Comparison of ENCODE assay signal across 8 cellular contexts in the genomic region with DNA sequence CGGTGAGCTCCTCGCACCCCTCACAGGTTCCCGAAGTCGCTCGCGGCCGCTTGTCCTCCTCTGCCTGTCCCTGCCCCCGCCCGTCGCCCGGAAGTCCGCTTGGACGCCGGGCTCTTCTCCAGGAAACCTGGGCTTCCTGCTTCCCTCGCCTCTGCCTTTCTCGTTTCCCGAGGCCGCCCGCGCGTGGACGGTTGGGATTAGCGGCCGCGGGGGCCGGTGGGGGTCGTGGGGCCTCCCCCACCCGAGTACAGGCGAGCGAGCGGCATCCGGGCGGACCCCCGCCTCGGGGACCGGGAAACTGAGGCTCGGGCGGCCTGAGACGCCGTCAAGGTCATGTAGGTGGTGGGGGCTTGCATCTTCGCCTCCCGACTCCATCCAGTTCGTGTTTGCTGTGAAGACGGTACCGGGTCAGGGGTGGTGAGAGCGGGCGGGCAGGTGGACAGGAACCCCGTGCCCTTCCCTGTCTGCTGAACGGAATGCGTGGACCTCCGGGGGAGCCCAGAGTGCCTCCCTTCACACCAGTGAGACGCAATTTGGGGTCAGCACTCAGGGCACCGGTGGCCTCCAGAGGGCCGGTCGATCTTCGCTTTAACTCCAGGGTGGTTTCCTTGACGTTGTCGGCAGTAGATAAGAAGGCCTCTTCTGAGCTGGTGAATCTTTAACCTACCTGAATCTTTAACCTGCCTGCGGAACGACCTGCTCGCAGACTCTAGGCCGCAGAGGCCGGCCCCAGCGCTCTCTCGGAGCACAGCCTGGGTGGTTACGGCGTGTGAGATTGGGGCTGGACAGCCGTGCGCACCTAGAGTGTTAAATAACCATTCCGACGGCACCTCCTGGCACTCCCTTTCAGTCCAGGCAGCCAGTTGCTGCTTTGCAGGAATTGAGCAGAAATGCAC. TPM values are rescaled to one million over a fixed set of nuclear protein-coding genes. Genes with fewer than 3 reads are reported as not detected.
DNase-seq lines count a peak whose midpoint lies in the region; ATAC-seq and TF ChIP-seq lines count a peak whose summit lies in the region.

No MANE protein-coding gene starts in this region.

- peak; percentile 24 for ATAC-seq in HG03064 (IDR thresholded peaks at IDR 0.05; ENCODE audit: low read depth, unreplicated experiment)
- ATAC-seq in natural killer cell treated with Interleukin-12 subunit alpha and Interleukin-12 subunit beta and Interleukin-15 and Interleukin-18, amount 100 ng/mL, for 72 hours, result peak in 1 of 2 donors; percentile 34

- no peaks in the 10 kb centered on the region for H3K27me3 Mint-ChIP-seq in activated CD4-positive, alpha-beta T cell treated with anti-CD3 and anti-CD28 coated beads, Interleukin-2, amount 10 ng/mL, durations not matched to agents 24 days and 14 days
- H3K27me3 Mint-ChIP-seq in natural killer cell treated with Interleukin-12 subunit alpha and Interleukin-12 subunit beta and Interleukin-15 and Interleukin-18, amount 100 ng/mL, for 72 hours, result no peaks in the 10 kb centered on the region

- TF ChIP-seq POLR2A in erythroblast (IDR thresholded peaks at IDR 0.05; ENCODE audit: low read length), result no peak

- H3K9me3 Mint-ChIP-seq in activated CD4-positive, alpha-beta T cell treated with anti-CD3 and anti-CD28 coated beads, Interleukin-2, amount 10 ng/mL, durations not matched to agents 24 days and 14 days, result no peaks in the 10 kb centered on the region
- no peaks in the 10 kb centered on the region for H3K9me3 Mint-ChIP-seq in natural killer cell treated with Interleukin-12 subunit alpha and Interleukin-12 subunit beta and Interleukin-15 and Interleukin-18, amount 100 ng/mL, for 72 hours

- H3K27ac Mint-ChIP-seq in activated CD4-positive, alpha-beta T cell treated with anti-CD3 and anti-CD28 coated beads, Interleukin-2, amount 10 ng/mL, durations not matched to agents 24 days and 14 days, result peak overlapping the region; percentile 93
- H3K27ac Mint-ChIP-seq in natural killer cell treated with Interleukin-12 subunit alpha and Interleukin-12 subunit beta and Interleukin-15 and Interleukin-18, amount 100 ng/mL, for 72 hours, result peak overlapping the region; percentile 84 to 95

- H3K4me3 Mint-ChIP-seq in activated CD4-positive, alpha-beta T cell treated with anti-CD3 and anti-CD28 coated beads, Interleukin-2, amount 10 ng/mL, durations not matched to agents 24 days and 14 days, result peak overlapping the region; percentile 97
- H3K4me3 Mint-ChIP-seq in natural killer cell treated with Interleukin-12 subunit alpha and Interleukin-12 subunit beta and Interleukin-15 and Interleukin-18, amount 100 ng/mL, for 72 hours, result peak overlapping the region; percentile 94

- intact Hi-C loops in activated CD4-positive, alpha-beta T cell treated with anti-CD3 and anti-CD28 coated beads, Interleukin-2, amount 10 ng/mL, durations not matched to agents 24 days and 14 days (cut with micrococcal nuclease), result loop anchor here (1.0 to 10.0 kb wide), 9 partner anchors 20 to 1678 kb away; a partner anchor contains a TSS

- DNase-seq in NCI-H1417 (lab: John Stamatoyannopoulos, UW) (peak in 2 of 3 experiments; percentile 49 to 60), NCI-H1417 treated with DMSO at 0.1 percent for 48 hours (lab: John Stamatoyannopoulos, UW) (no peak), erythroblast (lab: John Stamatoyannopoulos, UW) (peak; percentile 72 to 78), NCI-H524 treated with DMSO at 0.1 percent for 48 hours (lab: John Stamatoyannopoulos, UW) (no peak), islet precursor cell (no peak)
- peak; percentile 85 for DNase-seq in activated CD4-positive, alpha-beta T cell treated with anti-CD3 and anti-CD28 coated beads, Interleukin-2, amount 10 ng/mL, durations not matched to agents 24 days and 14 days
- DNase-seq in natural killer cell treated with Interleukin-12 subunit alpha and Interleukin-12 subunit beta and Interleukin-15 and Interleukin-18, amount 100 ng/mL, for 72 hours (ENCODE audit: low spot score), result peak; percentile 75

- H3K36me3 Mint-ChIP-seq in activated CD4-positive, alpha-beta T cell treated with anti-CD3 and anti-CD28 coated beads, Interleukin-2, amount 10 ng/mL, durations not matched to agents 24 days and 14 days (ENCODE audit: low read depth), result peaks cover 37% of the 10 kb centered on the region
- peaks cover 6% of the 10 kb centered on the region for H3K36me3 Mint-ChIP-seq in natural killer cell treated with Interleukin-12 subunit alpha and Interleukin-12 subunit beta and Interleukin-15 and Interleukin-18, amount 100 ng/mL, for 72 hours

- H3K4me1 Mint-ChIP-seq in activated CD4-positive, alpha-beta T cell treated with anti-CD3 and anti-CD28 coated beads, Interleukin-2, amount 10 ng/mL, durations not matched to agents 24 days and 14 days, result peaks cover 46% of the 10 kb centered on the region
- H3K4me1 Mint-ChIP-seq in natural killer cell treated with Interleukin-12 subunit alpha and Interleukin-12 subunit beta and Interleukin-15 and Interleukin-18, amount 100 ng/mL, for 72 hours (ENCODE audit: low read depth in 2 of 2), result peaks cover 43 to 44% of the 10 kb centered on the region in 2 donors

RNA-seq across cellular contexts. Expression of a gene that starts 0.7 kb away (rescaled TPM):
- total RNA-seq in activated CD4-positive, alpha-beta T cell treated with anti-CD3 and anti-CD28 coated beads, Interleukin-2, amount 10 ng/mL, durations not matched to agents 24 days and 14 days, result 388 and 395 TPM in 2 replicates
- 100 to 1,000 TPM; 415 to 503 TPM for total RNA-seq in natural killer cell treated with Interleukin-12 subunit alpha and Interleukin-12 subunit beta and Interleukin-15 and Interleukin-18, amount 100 ng/mL, for 72 hours

RNA-seq across cellular contexts. Expression of a gene that starts 19.9 kb away (rescaled TPM):
- total RNA-seq in activated CD4-positive, alpha-beta T cell treated with anti-CD3 and anti-CD28 coated beads, Interleukin-2, amount 10 ng/mL, durations not matched to agents 24 days and 14 days, result 27.5 and 33.0 TPM in 2 replicates
- total RNA-seq in natural killer cell treated with Interleukin-12 subunit alpha and Interleukin-12 subunit beta and Interleukin-15 and Interleukin-18, amount 100 ng/mL, for 72 hours, result 10 to 100 TPM; 16.4 to 26.7 TPM

RNA-seq across cellular contexts. Expression of a gene that starts 25.9 kb away (rescaled TPM):
- total RNA-seq in activated CD4-positive, alpha-beta T cell treated with anti-CD3 and anti-CD28 coated beads, Interleukin-2, amount 10 ng/mL, durations not matched to agents 24 days and 14 days, result 55.2 and 62.2 TPM in 2 replicates
- total RNA-seq in natural killer cell treated with Interleukin-12 subunit alpha and Interleukin-12 subunit beta and Interleukin-15 and Interleukin-18, amount 100 ng/mL, for 72 hours, result 10 to 100 TPM; 42.5 to 68.8 TPM

RNA-seq across cellular contexts. Expression of a gene that starts 56.9 kb away (rescaled TPM):
- total RNA-seq in activated CD4-positive, alpha-beta T cell treated with anti-CD3 and anti-CD28 coated beads, Interleukin-2, amount 10 ng/mL, durations not matched to agents 24 days and 14 days, result 211 and 222 TPM in 2 replicates
- total RNA-seq in natural killer cell treated with Interleukin-12 subunit alpha and Interleukin-12 subunit beta and Interleukin-15 and Interleukin-18, amount 100 ng/mL, for 72 hours, result 100 to 1,000 TPM; 296 to 329 TPM

Comparison
In these comparisons a context has a peak if more than half of its experiments do, and no peak if none do; other contexts are left out.
1. DNase-seq: peak in NCI-H1417 (2 of 3), activated CD4-positive, alpha-beta T cell treated with anti-CD3 and anti-CD28 coated beads, Interleukin-2, amount 10 ng/mL, durations not matched to agents 24 days and 14 days (single experiment), erythroblast (2 of 2) and natural killer cell treated with Interleukin-12 subunit alpha and Interleukin-12 subunit beta and Interleukin-15 and Interleukin-18, amount 100 ng/mL, for 72 hours (single experiment); none in NCI-H1417 treated with DMSO at 0.1 percent for 48 hours (single experiment), NCI-H524 treated with DMSO at 0.1 percent for 48 hours (single experiment) and islet precursor cell (single experiment).